ENCODE assay signal across 1 cellular context in the genomic region with DNA sequence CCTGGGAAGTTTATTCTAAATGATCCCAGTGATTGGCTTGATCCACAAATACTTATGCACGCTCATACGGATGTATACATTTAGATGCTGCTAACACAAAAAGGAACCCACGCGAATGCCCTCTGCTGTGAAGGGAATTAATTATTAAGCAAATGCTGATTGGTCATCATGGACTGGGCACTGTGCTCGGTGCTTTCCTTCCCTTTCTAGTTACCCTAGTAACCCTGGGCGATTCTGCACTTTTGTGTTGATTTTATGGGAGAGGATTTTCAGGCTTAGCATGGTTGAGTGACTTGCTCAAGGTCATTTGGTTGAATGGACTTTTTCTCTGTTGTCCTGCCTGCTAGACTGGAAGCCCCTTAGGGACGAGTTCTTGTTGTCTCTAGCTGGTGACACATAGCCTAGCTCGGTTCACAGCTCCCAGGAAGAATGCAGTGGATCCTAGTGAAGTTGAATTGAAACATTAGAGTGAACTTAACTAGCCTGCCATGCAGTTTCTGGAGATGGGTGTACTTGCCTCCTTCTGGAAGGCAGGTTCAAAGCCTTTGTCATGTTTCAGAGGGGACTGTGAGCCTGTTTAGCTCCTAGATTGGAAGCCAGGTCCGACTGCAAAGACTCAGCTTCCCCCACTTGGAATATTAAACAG. TPM values are rescaled to one million over a fixed set of nuclear protein-coding genes. Genes with fewer than 3 reads are reported as not detected.
"Had no signal": no experiment of that assay in that cellular context is flagged by ENCODE, and none has a peak within 500 bp of the region (broad histone marks: within the 10 kb centered on the region; RNA-seq: fewer than 3 reads in every experiment).

No MANE protein-coding gene starts in this region.

RNA-seq across cellular contexts. Expression of gene NPIPB11, which starts 54.4 kb away (rescaled TPM):
- total RNA-seq: skeletal muscle tissue had no signal
